In the genomic region with DNA sequence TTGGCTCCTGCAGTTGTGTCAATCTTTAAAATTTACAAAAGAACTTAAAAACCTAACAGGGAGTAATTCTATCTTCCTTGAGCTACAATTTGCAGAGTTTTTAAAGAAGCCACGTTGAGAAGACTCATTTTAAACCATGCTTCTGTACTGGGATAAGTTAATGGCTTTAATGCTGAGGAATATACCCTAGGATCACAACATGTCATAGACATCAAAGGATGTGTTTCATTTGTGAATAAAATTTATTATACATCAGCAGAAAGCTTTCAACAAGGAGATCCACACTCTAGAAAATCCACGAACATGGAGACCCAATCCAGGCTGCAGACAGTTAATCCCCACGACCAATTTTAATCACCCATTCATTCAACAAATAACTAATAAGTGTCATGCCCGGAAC, we compare ENCODE assay signal across 1 cellular context.
TF ChIP-seq lines count a peak whose summit lies in the region.

No MANE protein-coding gene starts in this region.

TF ChIP-seq in neural cell, 6 proteins besides CTCF, POLR2A, EP300 and RAD21 (continued from another document):
- TF ChIP-seq, protein P1, sequence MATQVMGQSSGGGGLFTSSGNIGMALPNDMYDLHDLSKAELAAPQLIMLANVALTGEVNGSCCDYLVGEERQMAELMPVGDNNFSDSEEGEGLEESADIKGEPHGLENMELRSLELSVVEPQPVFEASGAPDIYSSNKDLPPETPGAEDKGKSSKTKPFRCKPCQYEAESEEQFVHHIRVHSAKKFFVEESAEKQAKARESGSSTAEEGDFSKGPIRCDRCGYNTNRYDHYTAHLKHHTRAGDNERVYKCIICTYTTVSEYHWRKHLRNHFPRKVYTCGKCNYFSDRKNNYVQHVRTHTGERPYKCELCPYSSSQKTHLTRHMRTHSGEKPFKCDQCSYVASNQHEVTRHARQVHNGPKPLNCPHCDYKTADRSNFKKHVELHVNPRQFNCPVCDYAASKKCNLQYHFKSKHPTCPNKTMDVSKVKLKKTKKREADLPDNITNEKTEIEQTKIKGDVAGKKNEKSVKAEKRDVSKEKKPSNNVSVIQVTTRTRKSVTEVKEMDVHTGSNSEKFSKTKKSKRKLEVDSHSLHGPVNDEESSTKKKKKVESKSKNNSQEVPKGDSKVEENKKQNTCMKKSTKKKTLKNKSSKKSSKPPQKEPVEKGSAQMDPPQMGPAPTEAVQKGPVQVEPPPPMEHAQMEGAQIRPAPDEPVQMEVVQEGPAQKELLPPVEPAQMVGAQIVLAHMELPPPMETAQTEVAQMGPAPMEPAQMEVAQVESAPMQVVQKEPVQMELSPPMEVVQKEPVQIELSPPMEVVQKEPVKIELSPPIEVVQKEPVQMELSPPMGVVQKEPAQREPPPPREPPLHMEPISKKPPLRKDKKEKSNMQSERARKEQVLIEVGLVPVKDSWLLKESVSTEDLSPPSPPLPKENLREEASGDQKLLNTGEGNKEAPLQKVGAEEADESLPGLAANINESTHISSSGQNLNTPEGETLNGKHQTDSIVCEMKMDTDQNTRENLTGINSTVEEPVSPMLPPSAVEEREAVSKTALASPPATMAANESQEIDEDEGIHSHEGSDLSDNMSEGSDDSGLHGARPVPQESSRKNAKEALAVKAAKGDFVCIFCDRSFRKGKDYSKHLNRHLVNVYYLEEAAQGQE (IDR thresholded peaks at IDR 0.05; ENCODE audit: borderline replicate concordance): peak; percentile 73
- TF ChIP-seq TAF1 (IDR thresholded peaks at IDR 0.05; ENCODE audit: low read depth): no peak
- no peak for TF ChIP-seq EZH2 (IDR thresholded peaks at IDR 0.05; ENCODE audit: borderline replicate concordance, insufficient read depth, low read length, poor library complexity, severe bottlenecking)
- TF ChIP-seq POLR2AphosphoS5 (IDR thresholded peaks at IDR 0.05): peak; percentile 94
